Comparison of ENCODE assay signal across 10 cellular contexts in the genomic region with DNA sequence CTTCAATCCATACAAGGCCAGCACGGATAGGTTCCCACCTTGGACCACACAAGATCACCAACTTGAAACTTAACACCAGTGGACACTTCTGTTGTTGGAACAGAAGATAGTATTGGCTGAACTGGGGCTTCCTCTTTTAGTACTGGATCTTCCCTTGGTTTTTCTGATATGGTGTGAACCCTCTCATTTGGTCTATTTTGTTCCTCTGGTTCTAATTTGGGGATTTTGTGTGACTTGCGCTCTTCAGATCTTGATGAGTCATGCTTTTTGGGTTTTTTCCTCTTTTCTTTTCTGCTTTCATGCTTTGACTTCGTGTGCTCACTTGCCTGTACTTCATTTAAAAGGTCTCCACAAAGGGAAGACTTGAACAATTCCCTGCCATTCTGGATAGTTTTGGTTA. TPM values are rescaled to one million over a fixed set of nuclear protein-coding genes. Genes with fewer than 3 reads are reported as not detected.
DNase-seq lines count a peak whose midpoint lies in the region; ATAC-seq and TF ChIP-seq lines count a peak whose summit lies in the region.
"Had no signal": no experiment of that assay in that cellular context is flagged by ENCODE, and none has a peak within 500 bp of the region (broad histone marks: within the 10 kb centered on the region; RNA-seq: fewer than 3 reads in every experiment).

No MANE protein-coding gene starts in this region.

- peak overlapping the region; percentile 96 for H3K4me3 Mint-ChIP-seq in activated CD4-positive, alpha-beta T cell treated with anti-CD3 and anti-CD28 coated beads, Interleukin-2, amount 10 ng/mL, durations not matched to agents 7 days and 5 days
- no peak overlapping the region for H3K4me3 Mint-ChIP-seq in T-helper 17 cell
- peak overlapping the region; percentile 95 to 96 for H3K4me3 Mint-ChIP-seq in stimulated activated naive CD8-positive, alpha-beta T cell treated with anti-CD3 and anti-CD28 coated beads, Interleukin-15, amount 100 ng/mL, for 72 hours

- H3K27ac ChIP-seq in esophagus squamous epithelium, result peak overlapping the region; percentile 92 to 96 (median 94)

- CTCF ChIA-PET in activated CD4-positive, alpha-beta T cell treated with anti-CD3 and anti-CD28 coated beads, Interleukin-2, amount 10 ng/mL, durations not matched to agents 7 days and 5 days (lab: Charles Lee), result interaction anchor here (0.6 kb wide), 1 partner anchor 370 kb away, joined by 4 read pairs; no protein-coding TSS in a partner anchor

- H3K27me3 ChIP-seq in esophagus squamous epithelium (no peaks in the 10 kb centered on the region), BE2C (no peaks in the 10 kb centered on the region; the same call in 1 of the 2 replicates)

- H3K36me3 Mint-ChIP-seq in activated CD4-positive, alpha-beta T cell treated with anti-CD3 and anti-CD28 coated beads, Interleukin-2, amount 10 ng/mL, durations not matched to agents 7 days and 5 days (ENCODE audit: low read depth), result no peaks in the 10 kb centered on the region
- no peaks in the 10 kb centered on the region for H3K36me3 Mint-ChIP-seq in T-helper 17 cell (ENCODE audit: low read depth)

- no peak for TF ChIP-seq CTCF in esophagus squamous epithelium (IDR thresholded peaks at IDR 0.05)
- no peak for TF ChIP-seq CTCF in BE2C (IDR thresholded peaks at IDR 0.05; ENCODE audit: low read depth, low read length)

- no peak for TF ChIP-seq POLR2A in esophagus squamous epithelium (IDR thresholded peaks at IDR 0.05)

- intact Hi-C loops in esophagus squamous epithelium (cut with DNase I), result no loop called here

- peaks cover 16% of the 10 kb centered on the region for H3K4me1 Mint-ChIP-seq in activated CD4-positive, alpha-beta T cell treated with anti-CD3 and anti-CD28 coated beads, Interleukin-2, amount 10 ng/mL, durations not matched to agents 7 days and 5 days
- peaks cover 9% of the 10 kb centered on the region for H3K4me1 Mint-ChIP-seq in T-helper 17 cell
- peaks cover 24% of the 10 kb centered on the region for H3K4me1 Mint-ChIP-seq in stimulated activated naive CD8-positive, alpha-beta T cell treated with anti-CD3 and anti-CD28 coated beads, Interleukin-15, amount 100 ng/mL, for 72 hours

- H3K4me1 ChIP-seq in esophagus squamous epithelium (peaks cover under 1 to 33% (median 12%) of the 10 kb centered on the region in 3 donors), BE2C (no peaks in the 10 kb centered on the region)

- peaks cover 26% of the 10 kb centered on the region for H3K27me3 Mint-ChIP-seq in activated CD4-positive, alpha-beta T cell treated with anti-CD3 and anti-CD28 coated beads, Interleukin-2, amount 10 ng/mL, durations not matched to agents 7 days and 5 days
- peaks cover 10% of the 10 kb centered on the region for H3K27me3 Mint-ChIP-seq in T-helper 17 cell
- H3K27me3 Mint-ChIP-seq in stimulated activated naive CD8-positive, alpha-beta T cell treated with anti-CD3 and anti-CD28 coated beads, Interleukin-15, amount 100 ng/mL, for 72 hours, result peaks cover 28% of the 10 kb centered on the region

- DNase-seq in activated CD4-positive, alpha-beta T cell treated with anti-CD3 and anti-CD28 coated beads, Interleukin-2, amount 10 ng/mL, durations not matched to agents 7 days and 5 days, result no peak
- DNase-seq in activated CD4-positive, alpha-beta T cell treated with anti-CD3 and anti-CD28 coated beads, Interleukin-2, amount 50 U/mL, for 1 hour, result no peak
- DNase-seq in T-helper 17 cell (no peak), esophagus squamous epithelium (lab: John Stamatoyannopoulos, UW) (no peak), HCEC 1CT (no peak), BE2C (no peak), ecto neural progenitor cell (ENCODE audit: low spot score) (no peak)
- DNase-seq in stimulated activated naive CD8-positive, alpha-beta T cell treated with anti-CD3 and anti-CD28 coated beads, Interleukin-15, amount 100 ng/mL, for 72 hours, result no peak

- POLR2A ChIA-PET in activated CD4-positive, alpha-beta T cell treated with anti-CD3 and anti-CD28 coated beads, Interleukin-2, amount 10 ng/mL, durations not matched to agents 7 days and 5 days (lab: Charles Lee), result no interaction called here

- WGBS in esophagus squamous epithelium, 2 donors, result 39 to 44% methylated on average over 3 of the region's 3 CpGs

- H3K9me3 ChIP-seq in T-helper 17 cell (ENCODE audit: control insufficient read depth, low read length, poor library complexity, severe bottlenecking) (no peaks in the 10 kb centered on the region), esophagus squamous epithelium (no peaks in the 10 kb centered on the region), BE2C (no peaks in the 10 kb centered on the region)

- H3K27ac Mint-ChIP-seq in activated CD4-positive, alpha-beta T cell treated with anti-CD3 and anti-CD28 coated beads, Interleukin-2, amount 10 ng/mL, durations not matched to agents 7 days and 5 days, result peak overlapping the region; percentile 99
- H3K27ac Mint-ChIP-seq in T-helper 17 cell, result peak overlapping the region; percentile 4
- H3K27ac Mint-ChIP-seq in stimulated activated naive CD8-positive, alpha-beta T cell treated with anti-CD3 and anti-CD28 coated beads, Interleukin-15, amount 100 ng/mL, for 72 hours, result no peak overlapping the region

- no peaks in the 10 kb centered on the region for H3K9me3 Mint-ChIP-seq in activated CD4-positive, alpha-beta T cell treated with anti-CD3 and anti-CD28 coated beads, Interleukin-2, amount 10 ng/mL, durations not matched to agents 7 days and 5 days
- H3K9me3 Mint-ChIP-seq in stimulated activated naive CD8-positive, alpha-beta T cell treated with anti-CD3 and anti-CD28 coated beads, Interleukin-15, amount 100 ng/mL, for 72 hours, result no peaks in the 10 kb centered on the region

- no peak for ATAC-seq in T-helper 17 cell
- ATAC-seq in stimulated activated naive CD8-positive, alpha-beta T cell treated with anti-CD3 and anti-CD28 coated beads, Interleukin-15, amount 100 ng/mL, for 72 hours, result no peak

- H3K36me3 ChIP-seq in esophagus squamous epithelium (no peaks in the 10 kb centered on the region), BE2C (no peaks in the 10 kb centered on the region)

- H3K4me3 ChIP-seq in esophagus squamous epithelium, result peak overlapping the region in 1 of 4 donors; percentile 77
- no peak overlapping the region for H3K4me3 ChIP-seq in BE2C (ENCODE audit: low read depth, low read length)

RNA-seq across cellular contexts. Expression of a gene that starts 39.0 kb away (rescaled TPM):
- not detected for total RNA-seq in activated CD4-positive, alpha-beta T cell treated with anti-CD3 and anti-CD28 coated beads, Interleukin-2, amount 10 ng/mL, durations not matched to agents 7 days and 5 days
- total RNA-seq in T-helper 17 cell, result not detected
- total RNA-seq in esophagus squamous epithelium, result under 1 TPM in 1 of 4 donors, not detected in 3; 0.49 TPM
- not detected for polyA plus RNA-seq in BE2C (2012; ENCODE audit: insufficient read depth, insufficient read length, low read depth)
- total RNA-seq: liver had no signal
- polyA plus RNA-seq: adipose tissue, liver had no signal

RNA-seq across cellular contexts. Expression of a gene that starts 57.9 kb away (rescaled TPM):
- 1 to 10 TPM; 5.1 to 6.6 TPM for total RNA-seq in activated CD4-positive, alpha-beta T cell treated with anti-CD3 and anti-CD28 coated beads, Interleukin-2, amount 10 ng/mL, durations not matched to agents 7 days and 5 days
- total RNA-seq in T-helper 17 cell, result 1 to 10 TPM; 5.5 to 6.0 TPM
- total RNA-seq in esophagus squamous epithelium, result 1 to 10 TPM in 2 of 4 donors, under 1 TPM in 2; 0.64 to 6.1 (median 2.7) TPM
- not detected for polyA plus RNA-seq in BE2C (2012; ENCODE audit: insufficient read depth, insufficient read length, low read depth)

RNA-seq across cellular contexts. Expression of a gene that starts 59.2 kb away (rescaled TPM):
- 1 to 10 TPM; 7.1 to 8.3 TPM for total RNA-seq in activated CD4-positive, alpha-beta T cell treated with anti-CD3 and anti-CD28 coated beads, Interleukin-2, amount 10 ng/mL, durations not matched to agents 7 days and 5 days
- total RNA-seq in T-helper 17 cell (10 to 100 TPM; 15.5 to 19.0 TPM), esophagus squamous epithelium (10 to 100 TPM; 33.7 to 58.4 (median 36.8) TPM)
- polyA plus RNA-seq in BE2C (2012; ENCODE audit: insufficient read depth, insufficient read length, low read depth), result 33.4 TPM

Comparison
In these comparisons a context has a peak if more than half of its experiments do, and no peak if none do; other contexts are left out.
1. H3K27ac Mint-ChIP-seq: peak in activated CD4-positive, alpha-beta T cell treated with anti-CD3 and anti-CD28 coated beads, Interleukin-2, amount 10 ng/mL, durations not matched to agents 7 days and 5 days (single experiment) and T-helper 17 cell (single experiment); none in stimulated activated naive CD8-positive, alpha-beta T cell treated with anti-CD3 and anti-CD28 coated beads, Interleukin-15, amount 100 ng/mL, for 72 hours (0 of 2).